Comparison of ENCODE assay signal across 12 cellular contexts in the genomic region with DNA sequence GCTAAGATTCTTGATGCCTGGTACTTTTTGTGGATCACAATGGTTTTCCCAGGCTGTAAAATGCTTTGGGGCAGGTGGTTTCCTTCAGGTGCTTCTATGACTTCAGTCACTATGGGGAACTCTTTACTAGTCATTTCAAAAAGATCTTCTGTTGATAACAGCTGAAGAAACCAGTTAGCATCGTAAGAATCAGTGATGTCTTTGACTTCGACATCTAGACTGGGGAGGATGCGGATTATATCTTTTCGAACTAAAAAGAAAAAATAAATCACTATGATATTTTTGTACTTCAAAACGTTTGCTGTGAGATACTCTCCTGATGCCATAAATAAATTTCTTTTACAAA.
DNase-seq lines count a peak whose midpoint lies in the region; ATAC-seq lines count a peak whose summit lies in the region.
"Had no signal": no experiment of that assay in that cellular context is flagged by ENCODE, and none has a peak within 500 bp of the region (broad histone marks: within the 10 kb centered on the region; RNA-seq: fewer than 3 reads in every experiment).

No MANE protein-coding gene starts in this region.

- intact Hi-C loops in activated T-helper 1 cell treated with anti-CD3 and anti-CD28 coated beads, Interleukin-12 subunit alpha, Interleukin-12 subunit beta, Interleukin-2, Interleukin-4 antibody, amounts not matched to agents 30 ng/mL and 10 ng/mL and 1 ng/mL, durations not matched to agents 14 hours and 24 hours and 36 hours (cut with micrococcal nuclease): no loop called here

- DNase-seq in activated T-cell treated with anti-CD3 and anti-CD28 coated beads, Interleukin-2, amount 50 U/mL, for 4 hours: no peak
- no peak for DNase-seq in activated T-cell treated with anti-CD3 and anti-CD28 coated beads, Interleukin-2, amount 50 U/mL, for 1 hour
- DNase-seq in CD8-positive, alpha-beta memory T cell: no peak
- DNase-seq in activated T-helper 1 cell treated with anti-CD3 and anti-CD28 coated beads, Interleukin-12 subunit alpha, Interleukin-12 subunit beta, Interleukin-2, Interleukin-4 antibody, amounts not matched to agents 30 ng/mL and 10 ng/mL and 1 ng/mL, durations not matched to agents 14 hours and 24 hours and 36 hours (ENCODE audit: low spot score): no peak
- peak in 1 of 10 donors; percentile 16 for DNase-seq in naive thymus-derived CD8-positive, alpha-beta T cell
- DNase-seq in putamen (ENCODE audit: low spot score) (no peak), SHP77 (lab: John Stamatoyannopoulos, UW) (no peak)
- DNase-seq: ACHN, KBM-7, NCI-H1048, NCI-H1694 treated with DMSO at 0.1 percent for 48 hours had no signal

- peak; percentile 41 to 58 for ATAC-seq in activated T-cell treated with anti-CD3 and anti-CD28 coated beads, Interleukin-2, amount 50 U/mL, for 4 hours
- peak; percentile 21 to 66 for ATAC-seq in naive thymus-derived CD8-positive, alpha-beta T cell
- ATAC-seq in HG03342 (IDR thresholded peaks at IDR 0.05; ENCODE audit: unreplicated experiment): no peak

- H3K27ac Mint-ChIP-seq in CD8-positive, alpha-beta memory T cell: peak overlapping the region in 7 of 8 donors; percentile 55 to 95 (median 82)
- H3K27ac Mint-ChIP-seq in activated T-helper 1 cell treated with anti-CD3 and anti-CD28 coated beads, Interleukin-12 subunit alpha, Interleukin-12 subunit beta, Interleukin-2, Interleukin-4 antibody, amounts not matched to agents 30 ng/mL and 10 ng/mL and 1 ng/mL, durations not matched to agents 14 hours and 24 hours and 36 hours: peak overlapping the region; percentile 29
- peak overlapping the region; percentile 38 to 86 (median 80) for H3K27ac Mint-ChIP-seq in naive thymus-derived CD8-positive, alpha-beta T cell

- peak overlapping the region; percentile 61 for H3K4me3 Mint-ChIP-seq in activated T-cell treated with anti-CD3 and anti-CD28 coated beads, Interleukin-2, amount 50 U/mL, for 4 hours
- peak overlapping the region; percentile 24 to 80 (median 67) for H3K4me3 Mint-ChIP-seq in CD8-positive, alpha-beta memory T cell
- no peak overlapping the region for H3K4me3 Mint-ChIP-seq in activated T-helper 1 cell treated with anti-CD3 and anti-CD28 coated beads, Interleukin-12 subunit alpha, Interleukin-12 subunit beta, Interleukin-2, Interleukin-4 antibody, amounts not matched to agents 30 ng/mL and 10 ng/mL and 1 ng/mL, durations not matched to agents 14 hours and 24 hours and 36 hours
- peak overlapping the region; percentile 39 to 79 (median 70) for H3K4me3 Mint-ChIP-seq in naive thymus-derived CD8-positive, alpha-beta T cell

- no peaks in the 10 kb centered on the region for H3K36me3 ChIP-seq in CD8-positive, alpha-beta memory T cell (ENCODE audit: insufficient read depth, low read length)

- no peaks in the 10 kb centered on the region for H3K27me3 Mint-ChIP-seq in activated T-cell treated with anti-CD3 and anti-CD28 coated beads, Interleukin-2, amount 50 U/mL, for 4 hours (ENCODE audit: low read depth)
- no peaks in the 10 kb centered on the region for H3K27me3 Mint-ChIP-seq in CD8-positive, alpha-beta memory T cell
- no peaks in the 10 kb centered on the region for H3K27me3 Mint-ChIP-seq in activated T-helper 1 cell treated with anti-CD3 and anti-CD28 coated beads, Interleukin-12 subunit alpha, Interleukin-12 subunit beta, Interleukin-2, Interleukin-4 antibody, amounts not matched to agents 30 ng/mL and 10 ng/mL and 1 ng/mL, durations not matched to agents 14 hours and 24 hours and 36 hours (ENCODE audit: insufficient read depth)
- H3K27me3 Mint-ChIP-seq in naive thymus-derived CD8-positive, alpha-beta T cell: no peaks in the 10 kb centered on the region

- no peak overlapping the region for H3K27ac ChIP-seq in CD8-positive, alpha-beta memory T cell (ENCODE audit: low read depth, low read length)

- H3K4me1 ChIP-seq in CD8-positive, alpha-beta memory T cell (ENCODE audit: insufficient read depth, low read length): peaks cover 83% of the 10 kb centered on the region

- H3K36me3 Mint-ChIP-seq in activated T-cell treated with anti-CD3 and anti-CD28 coated beads, Interleukin-2, amount 50 U/mL, for 4 hours (ENCODE audit: insufficient read depth): peaks cover 31% of the 10 kb centered on the region
- peaks cover 3 to 68% (median 20%) of the 10 kb centered on the region in 3 donors for H3K36me3 Mint-ChIP-seq in CD8-positive, alpha-beta memory T cell
- H3K36me3 Mint-ChIP-seq in activated T-helper 1 cell treated with anti-CD3 and anti-CD28 coated beads, Interleukin-12 subunit alpha, Interleukin-12 subunit beta, Interleukin-2, Interleukin-4 antibody, amounts not matched to agents 30 ng/mL and 10 ng/mL and 1 ng/mL, durations not matched to agents 14 hours and 24 hours and 36 hours (ENCODE audit: low read depth): peaks cover 43% of the 10 kb centered on the region
- H3K36me3 Mint-ChIP-seq in naive thymus-derived CD8-positive, alpha-beta T cell: peaks cover 12 to 86% (median 32%) of the 10 kb centered on the region in 3 donors

- H3K9me3 ChIP-seq in CD8-positive, alpha-beta memory T cell (ENCODE audit: low read length): no peaks in the 10 kb centered on the region

- peaks cover 86% of the 10 kb centered on the region for H3K4me1 Mint-ChIP-seq in activated T-cell treated with anti-CD3 and anti-CD28 coated beads, Interleukin-2, amount 50 U/mL, for 4 hours (ENCODE audit: low read depth)
- peaks cover 88 to 100% (median 96%) of the 10 kb centered on the region in 3 donors for H3K4me1 Mint-ChIP-seq in CD8-positive, alpha-beta memory T cell
- H3K4me1 Mint-ChIP-seq in activated T-helper 1 cell treated with anti-CD3 and anti-CD28 coated beads, Interleukin-12 subunit alpha, Interleukin-12 subunit beta, Interleukin-2, Interleukin-4 antibody, amounts not matched to agents 30 ng/mL and 10 ng/mL and 1 ng/mL, durations not matched to agents 14 hours and 24 hours and 36 hours (ENCODE audit: low read depth): peaks cover 75% of the 10 kb centered on the region
- peaks cover 51 to 91% (median 88%) of the 10 kb centered on the region in 4 donors for H3K4me1 Mint-ChIP-seq in naive thymus-derived CD8-positive, alpha-beta T cell

- POLR2A ChIA-PET in CD8-positive, alpha-beta memory T cell (lab: Charles Lee): interaction anchor here (0.5 kb wide), 1 partner anchor 27 kb away, joined by 3 read pairs; no protein-coding TSS in a partner anchor
- POLR2A ChIA-PET in naive thymus-derived CD8-positive, alpha-beta T cell (lab: Charles Lee): interaction anchor here (1.5 kb wide), 1 partner anchor 21 kb away, joined by 3 read pairs; no protein-coding TSS in a partner anchor

- H3K27me3 ChIP-seq in CD8-positive, alpha-beta memory T cell (ENCODE audit: insufficient read depth, low read length, poor library complexity, severe bottlenecking): no peaks in the 10 kb centered on the region

- H3K4me3 ChIP-seq in CD8-positive, alpha-beta memory T cell (ENCODE audit: low read length): no peak overlapping the region

- H3K9me3 Mint-ChIP-seq in activated T-cell treated with anti-CD3 and anti-CD28 coated beads, Interleukin-2, amount 50 U/mL, for 4 hours: no peaks in the 10 kb centered on the region
- H3K9me3 Mint-ChIP-seq in CD8-positive, alpha-beta memory T cell: no peaks in the 10 kb centered on the region
- H3K9me3 Mint-ChIP-seq in activated T-helper 1 cell treated with anti-CD3 and anti-CD28 coated beads, Interleukin-12 subunit alpha, Interleukin-12 subunit beta, Interleukin-2, Interleukin-4 antibody, amounts not matched to agents 30 ng/mL and 10 ng/mL and 1 ng/mL, durations not matched to agents 14 hours and 24 hours and 36 hours: no peaks in the 10 kb centered on the region
- peaks cover 0 to 3% (median 0%) of the 10 kb centered on the region in 9 donors for H3K9me3 Mint-ChIP-seq in naive thymus-derived CD8-positive, alpha-beta T cell

- CTCF ChIA-PET in CD8-positive, alpha-beta memory T cell (lab: Charles Lee): interaction anchor here (1.2 to 2.4 kb wide), 2 partner anchors 9 to 42 kb away, joined by 4 to 6 read pairs; no protein-coding TSS in a partner anchor

Comparison
In these comparisons a context has a peak if more than half of its experiments do, and no peak if none do; other contexts are left out.
1. H3K27ac Mint-ChIP-seq: peak in every context shown above with its lines; median percentile 82 in CD8-positive, alpha-beta memory T cell; 80 in naive thymus-derived CD8-positive, alpha-beta T cell; 29 in activated T-helper 1 cell treated with anti-CD3 and anti-CD28 coated beads, Interleukin-12 subunit alpha, Interleukin-12 subunit beta, Interleukin-2, Interleukin-4 antibody, amounts not matched to agents 30 ng/mL and 10 ng/mL and 1 ng/mL, durations not matched to agents 14 hours and 24 hours and 36 hours.